In the genomic region with DNA sequence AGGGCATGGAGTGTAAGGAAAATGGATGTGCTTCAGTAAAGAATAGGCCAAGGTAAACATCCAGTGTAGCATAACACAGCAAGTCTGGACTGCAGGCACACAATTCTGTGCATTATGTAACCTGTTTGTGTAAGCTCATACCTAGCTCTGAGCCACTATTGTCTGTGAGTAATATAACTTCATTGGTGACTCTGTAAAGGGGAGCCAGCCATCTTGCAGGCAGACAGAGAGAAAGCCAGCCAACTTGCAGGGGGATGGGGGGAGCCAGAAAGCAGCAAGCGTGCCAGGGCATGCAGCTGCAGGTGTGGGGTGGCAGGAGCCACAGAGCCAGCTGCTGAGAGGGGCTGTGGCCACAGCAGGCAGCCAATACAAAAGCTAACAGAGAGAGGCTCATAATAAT, we compare ENCODE assay signal across 20 cellular contexts.
"Had no signal": no experiment of that assay in that cellular context is flagged by ENCODE, and none has a peak within 500 bp of the region (broad histone marks: within the 10 kb centered on the region; RNA-seq: fewer than 3 reads in every experiment).

No MANE protein-coding gene starts in this region.

- H3K27me3 Mint-ChIP-seq: activated CD4-positive, alpha-beta memory T cell treated with anti-CD3 and anti-CD28 coated beads, Interleukin-2, amount 10 ng/mL, durations not matched to agents 7 days and 5 days; activated CD4-positive, alpha-beta T cell treated with anti-CD3 and anti-CD28 coated beads for 36 hours; memory B cell; naive thymus-derived CD4-positive, alpha-beta T cell; stimulated activated naive CD8-positive, alpha-beta T cell treated with anti-CD3 and anti-CD28 coated beads, Interleukin-15, Interleukin-2, amounts not matched to agents 100 ng/mL and 50 ng/mL, for 24 hours; type B pancreatic cell had no signal

- H3K27me3 ChIP-seq: colonic mucosa, esophagus muscularis mucosa, hepatocyte, left lung, pancreas, suprapubic skin had no signal

- H3K4me3 ChIP-seq: colonic mucosa, esophagus muscularis mucosa, hepatocyte, left lung, mucosa of descending colon, pancreas, suprapubic skin had no signal

- H3K4me1 ChIP-seq: colonic mucosa, esophagus muscularis mucosa, left lung, pancreas, suprapubic skin had no signal

- H3K27ac Mint-ChIP-seq: activated CD4-positive, alpha-beta memory T cell treated with anti-CD3 and anti-CD28 coated beads, Interleukin-2, amount 10 ng/mL, durations not matched to agents 7 days and 5 days; activated CD4-positive, alpha-beta T cell treated with anti-CD3 and anti-CD28 coated beads for 36 hours; activated naive CD4-positive, alpha-beta T cell treated with anti-CD3 and anti-CD28 coated beads, Interleukin-2, amount 50 U/mL, for 72 hours; activated T-cell treated with anti-CD3 and anti-CD28 coated beads, Interleukin-2, amount 50 U/mL, for 72 hours; memory B cell; naive thymus-derived CD4-positive, alpha-beta T cell; stimulated activated naive CD8-positive, alpha-beta T cell treated with anti-CD3 and anti-CD28 coated beads, Interleukin-15, Interleukin-2, amounts not matched to agents 100 ng/mL and 50 ng/mL, for 24 hours; type B pancreatic cell had no signal

- H3K36me3 Mint-ChIP-seq: memory B cell; naive thymus-derived CD4-positive, alpha-beta T cell; type B pancreatic cell had no signal

- H3K4me3 Mint-ChIP-seq: activated CD4-positive, alpha-beta memory T cell treated with anti-CD3 and anti-CD28 coated beads, Interleukin-2, amount 10 ng/mL, durations not matched to agents 7 days and 5 days; activated CD4-positive, alpha-beta T cell treated with anti-CD3 and anti-CD28 coated beads for 36 hours; activated T-cell treated with anti-CD3 and anti-CD28 coated beads, Interleukin-2, amount 50 U/mL, for 72 hours; memory B cell; naive thymus-derived CD4-positive, alpha-beta T cell; stimulated activated naive CD8-positive, alpha-beta T cell treated with anti-CD3 and anti-CD28 coated beads, Interleukin-15, Interleukin-2, amounts not matched to agents 100 ng/mL and 50 ng/mL, for 24 hours; type B pancreatic cell had no signal

- ATAC-seq: activated CD4-positive, alpha-beta T cell treated with anti-CD3 and anti-CD28 coated beads for 36 hours; activated naive CD4-positive, alpha-beta T cell treated with anti-CD3 and anti-CD28 coated beads, Interleukin-2, amount 50 U/mL, for 72 hours; activated T-cell treated with anti-CD3 and anti-CD28 coated beads, Interleukin-2, amount 50 U/mL, for 72 hours; left lung; mucosa of descending colon; naive thymus-derived CD4-positive, alpha-beta T cell; pancreas; sciatic nerve had no signal

- H3K9me3 Mint-ChIP-seq: stimulated activated naive CD8-positive, alpha-beta T cell treated with anti-CD3 and anti-CD28 coated beads, Interleukin-15, Interleukin-2, amounts not matched to agents 100 ng/mL and 50 ng/mL, for 24 hours; type B pancreatic cell had no signal

- H3K9me3 ChIP-seq: colonic mucosa, esophagus muscularis mucosa, mucosa of descending colon, pancreas, suprapubic skin had no signal

- DNase-seq: activated CD4-positive, alpha-beta memory T cell treated with anti-CD3 and anti-CD28 coated beads, Interleukin-2, amount 10 ng/mL, durations not matched to agents 7 days and 5 days; activated CD4-positive, alpha-beta T cell treated with anti-CD3 and anti-CD28 coated beads for 36 hours; activated gamma-delta T cell; activated T-cell treated with anti-CD3 and anti-CD28 coated beads, Interleukin-2, amount 50 U/mL, for 72 hours; amniotic stem cell; central memory CD4-positive, alpha-beta T cell; colonic mucosa; islet precursor cell; mucosa of descending colon; naive thymus-derived CD4-positive, alpha-beta T cell; pancreas had no signal

- H3K4me1 Mint-ChIP-seq: activated CD4-positive, alpha-beta memory T cell treated with anti-CD3 and anti-CD28 coated beads, Interleukin-2, amount 10 ng/mL, durations not matched to agents 7 days and 5 days; activated CD4-positive, alpha-beta T cell treated with anti-CD3 and anti-CD28 coated beads for 36 hours; memory B cell had no signal

- H3K36me3 ChIP-seq: colonic mucosa, esophagus muscularis mucosa, left lung, pancreas, suprapubic skin had no signal

- H3K27ac ChIP-seq: colonic mucosa, esophagus muscularis mucosa, hepatocyte, left lung, pancreas, suprapubic skin had no signal
